In genomic region chr2:133400411-133400810, GRCh38 we compare ENCODE assay signal across 18 cellular contexts.
DNase-seq lines count a peak whose midpoint lies in the region; ATAC-seq and TF ChIP-seq lines count a peak whose summit lies in the region.
"Had no signal": no experiment of that assay in that cellular context is flagged by ENCODE, and none has a peak within 500 bp of the region (broad histone marks: within the 10 kb centered on the region; RNA-seq: fewer than 3 reads in every experiment).

No MANE protein-coding gene starts in this region.

- H3K9ac ChIP-seq in H9 (ENCODE audit: extremely low read depth, insufficient read length, low read length): no peak overlapping the region

- no peak overlapping the region for H4K8ac ChIP-seq in H9 (replicated peaks; ENCODE audit: insufficient read length, low read depth, low read length)

- no peak for TF ChIP-seq POLR2A in vagina (IDR thresholded peaks at IDR 0.05)

- no peaks in the 10 kb centered on the region for H4K20me1 ChIP-seq in H9 (ENCODE audit: control insufficient read depth, insufficient read depth, insufficient read length)

- no peaks in the 10 kb centered on the region for H3K9me3 ChIP-seq in H9 (ENCODE audit: control insufficient read depth, low read depth, low read length)
- no peaks in the 10 kb centered on the region for H3K9me3 ChIP-seq in vagina

- no peak for ATAC-seq in HG03457 (IDR thresholded peaks at IDR 0.05; ENCODE audit: unreplicated experiment)
- no peak for ATAC-seq in stimulated activated naive CD8-positive, alpha-beta T cell treated with anti-CD3 and anti-CD28 coated beads, Interleukin-15, amount 100 ng/mL, for 72 hours
- ATAC-seq: GM12878 had no signal

- H2BK12ac ChIP-seq in H9 (ENCODE audit: insufficient read length, low read depth, low read length): no peak overlapping the region

- no peak overlapping the region for H2BK5ac ChIP-seq in H9 (ENCODE audit: insufficient read length, low read length)

- DNase-seq in AG10803 (ENCODE audit: low read depth) (peak; percentile 18), H9 (no peak), NCI-H82 treated with DMSO at 0.1 percent for 48 hours (lab: John Stamatoyannopoulos, UW; ENCODE audit: unreplicated experiment) (peak; percentile 8), myocyte (ENCODE audit: low read depth) (peak; percentile 51), vagina (ENCODE audit: extremely low spot score in 2 of 2) (no peak), immature natural killer cell (no peak)
- no peak for DNase-seq in stimulated activated naive CD8-positive, alpha-beta T cell treated with anti-CD3 and anti-CD28 coated beads, Interleukin-15, amount 100 ng/mL, for 72 hours
- DNase-seq: 8988T; AML-193; CD4-positive, alpha-beta memory T cell; DMS153; DMS79; GF-D8; GOT3; H7 had no signal

- no peaks in the 10 kb centered on the region for H3K36me3 ChIP-seq in vagina

- H2AFZ ChIP-seq in H9 (ENCODE audit: low read length): no peak overlapping the region

- H3T11ph ChIP-seq in H9 (ENCODE audit: low read length): no peak overlapping the region

- no peaks in the 10 kb centered on the region for H3K4me1 ChIP-seq in H9 (ENCODE audit: insufficient read depth, low read length)
- no peaks in the 10 kb centered on the region for H3K4me1 ChIP-seq in vagina

- 0 out of 2 replicates have a peak overlapping the region, but pooled peaks have one; percentile 43 for H2BK15ac ChIP-seq in H9 (ENCODE audit: low read depth, low read length)

- H3K4me3 ChIP-seq in AG10803 (ENCODE audit: low read length): no peak overlapping the region
- H3K4me3 ChIP-seq in vagina: no peak overlapping the region
- H3K4me3 ChIP-seq: GM12878 had no signal

- H3K27me3 Mint-ChIP-seq in H9 (ENCODE audit: low read depth) (no peaks in the 10 kb centered on the region), immature natural killer cell (ENCODE audit: low read depth in 3 of 3) (peaks cover 0 to 4% (median 2%) of the 10 kb centered on the region in 3 donors)
- H3K27me3 Mint-ChIP-seq in stimulated activated naive CD8-positive, alpha-beta T cell treated with anti-CD3 and anti-CD28 coated beads, Interleukin-15, amount 100 ng/mL, for 72 hours: peaks cover 7% of the 10 kb centered on the region
- H3K27me3 Mint-ChIP-seq: CD4-positive, alpha-beta memory T cell had no signal

- H3K4me3 Mint-ChIP-seq in H9: no peak overlapping the region
- H3K4me3 Mint-ChIP-seq in stimulated activated naive CD8-positive, alpha-beta T cell treated with anti-CD3 and anti-CD28 coated beads, Interleukin-15, amount 100 ng/mL, for 72 hours: no peak overlapping the region
- H3K4me3 Mint-ChIP-seq in immature natural killer cell: no peak overlapping the region
- H3K4me3 Mint-ChIP-seq: CD4-positive, alpha-beta memory T cell had no signal

- H2BK20ac ChIP-seq in H9 (ENCODE audit: low read depth, low read length, poor library complexity, severe bottlenecking): no peak overlapping the region

- H3K4me2 ChIP-seq in H9 (ENCODE audit: insufficient read depth, insufficient read length, low read length): no peak overlapping the region

- no peaks in the 10 kb centered on the region for H3K23me2 ChIP-seq in H9 (ENCODE audit: insufficient read length, low read depth, low read length, poor library complexity, severe bottlenecking)

- intact Hi-C loops in vagina (cut with DNase I): no loop called here

- H3K27me3 ChIP-seq in H9 (ENCODE audit: insufficient read depth, low read length) (no peaks in the 10 kb centered on the region), vagina (no peaks in the 10 kb centered on the region)

- H3K9me3 Mint-ChIP-seq in H9 (no peaks in the 10 kb centered on the region), immature natural killer cell (peaks cover 2 to 26% (median 5%) of the 10 kb centered on the region in 6 donors)
- H3K9me3 Mint-ChIP-seq in stimulated activated naive CD8-positive, alpha-beta T cell treated with anti-CD3 and anti-CD28 coated beads, Interleukin-15, amount 100 ng/mL, for 72 hours: peaks cover 0 to 9% of the 10 kb centered on the region in 2 donors

- no peak overlapping the region for H4K91ac ChIP-seq in H9 (ENCODE audit: insufficient read length, low read depth, low read length)

- H3K4me1 Mint-ChIP-seq in H9 (no peaks in the 10 kb centered on the region), immature natural killer cell (no peaks in the 10 kb centered on the region)
- H3K4me1 Mint-ChIP-seq in stimulated activated naive CD8-positive, alpha-beta T cell treated with anti-CD3 and anti-CD28 coated beads, Interleukin-15, amount 100 ng/mL, for 72 hours: no peaks in the 10 kb centered on the region
- H3K4me1 Mint-ChIP-seq: CD4-positive, alpha-beta memory T cell had no signal

- H3K27ac Mint-ChIP-seq in H9 (no peak overlapping the region), immature natural killer cell (no peak overlapping the region)
- H3K27ac Mint-ChIP-seq in stimulated activated naive CD8-positive, alpha-beta T cell treated with anti-CD3 and anti-CD28 coated beads, Interleukin-15, amount 100 ng/mL, for 72 hours: no peak overlapping the region
- H3K27ac Mint-ChIP-seq: CD4-positive, alpha-beta memory T cell had no signal

- WGBS in H9 (ENCODE audit: extremely low coverage, insufficient read length, low lambda C conversion rate): no CpG with 5 or more reads among the region's 2 CpGs

- H3K14ac ChIP-seq in H9 (ENCODE audit: insufficient read depth, low read length): no peak overlapping the region

- TF ChIP-seq CTCF in AG10803 (conservative IDR thresholded peaks at IDR 0.05; ENCODE audit: low read length) (no peak), H9 (conservative IDR thresholded peaks at IDR 0.05) (no peak), vagina (IDR thresholded peaks at IDR 0.05) (no peak)

- no peak overlapping the region for H2BK120ac ChIP-seq in H9 (ENCODE audit: low read depth, low read length, poor library complexity, severe bottlenecking)

- no peak overlapping the region for H2AK5ac ChIP-seq in H9 (ENCODE audit: insufficient read length, low read length)

- no peaks in the 10 kb centered on the region for H3K36me3 Mint-ChIP-seq in H9 (ENCODE audit: insufficient read depth in 1 of 3, low read depth in 3 of 3)
- H3K36me3 Mint-ChIP-seq in immature natural killer cell: no peaks in the 10 kb centered on the region
- H3K36me3 Mint-ChIP-seq: CD4-positive, alpha-beta memory T cell had no signal

- H3K18ac ChIP-seq in H9 (ENCODE audit: insufficient read length, low read depth, low read length): no peak overlapping the region

- no peaks in the 10 kb centered on the region for H3K79me1 ChIP-seq in H9 (ENCODE audit: insufficient read depth, low read depth, low read length, poor library complexity, severe bottlenecking)

- no peaks in the 10 kb centered on the region for H3K79me2 ChIP-seq in H9 (ENCODE audit: insufficient read depth, low read length)

- H3K56ac ChIP-seq in H9 (ENCODE audit: insufficient read length, low read depth, low read length): no peak overlapping the region

- no peak overlapping the region for H4K5ac ChIP-seq in H9 (ENCODE audit: insufficient read length, low read depth, low read length)

- H3K23ac ChIP-seq in H9 (ENCODE audit: insufficient read length, low read depth, low read length): no peak overlapping the region

- no peak overlapping the region for H3K4ac ChIP-seq in H9 (ENCODE audit: low read depth, low read length)

- H3K27ac ChIP-seq in H9 (ENCODE audit: insufficient read length, low read depth, low read length): no peak overlapping the region
- no peak overlapping the region for H3K27ac ChIP-seq in vagina
- H3K27ac ChIP-seq: C4-2B had no signal

Comparison
In these comparisons a context has a peak if more than half of its experiments do, and no peak if none do; other contexts are left out.
1. DNase-seq: peak in AG10803 (single experiment), NCI-H82 treated with DMSO at 0.1 percent for 48 hours (single experiment) and myocyte (single experiment); none in H9 (single experiment), stimulated activated naive CD8-positive, alpha-beta T cell treated with anti-CD3 and anti-CD28 coated beads, Interleukin-15, amount 100 ng/mL, for 72 hours (0 of 2), vagina (0 of 2) and immature natural killer cell (0 of 3).